1 cellular context compared by ENCODE assay signal in genomic region chr21:36065497-36066036, GRCh38.
A peak's percentile ranks its signal among the peaks of the same experiment; 100 is the strongest.
TF ChIP-seq lines count a peak whose summit lies in the region.

No MANE protein-coding gene starts in this region.

TF ChIP-seq in K562, 482 proteins besides CTCF, POLR2A, EP300 and RAD21 (continued from another document and continues in another):
- TF ChIP-seq, protein P1, sequence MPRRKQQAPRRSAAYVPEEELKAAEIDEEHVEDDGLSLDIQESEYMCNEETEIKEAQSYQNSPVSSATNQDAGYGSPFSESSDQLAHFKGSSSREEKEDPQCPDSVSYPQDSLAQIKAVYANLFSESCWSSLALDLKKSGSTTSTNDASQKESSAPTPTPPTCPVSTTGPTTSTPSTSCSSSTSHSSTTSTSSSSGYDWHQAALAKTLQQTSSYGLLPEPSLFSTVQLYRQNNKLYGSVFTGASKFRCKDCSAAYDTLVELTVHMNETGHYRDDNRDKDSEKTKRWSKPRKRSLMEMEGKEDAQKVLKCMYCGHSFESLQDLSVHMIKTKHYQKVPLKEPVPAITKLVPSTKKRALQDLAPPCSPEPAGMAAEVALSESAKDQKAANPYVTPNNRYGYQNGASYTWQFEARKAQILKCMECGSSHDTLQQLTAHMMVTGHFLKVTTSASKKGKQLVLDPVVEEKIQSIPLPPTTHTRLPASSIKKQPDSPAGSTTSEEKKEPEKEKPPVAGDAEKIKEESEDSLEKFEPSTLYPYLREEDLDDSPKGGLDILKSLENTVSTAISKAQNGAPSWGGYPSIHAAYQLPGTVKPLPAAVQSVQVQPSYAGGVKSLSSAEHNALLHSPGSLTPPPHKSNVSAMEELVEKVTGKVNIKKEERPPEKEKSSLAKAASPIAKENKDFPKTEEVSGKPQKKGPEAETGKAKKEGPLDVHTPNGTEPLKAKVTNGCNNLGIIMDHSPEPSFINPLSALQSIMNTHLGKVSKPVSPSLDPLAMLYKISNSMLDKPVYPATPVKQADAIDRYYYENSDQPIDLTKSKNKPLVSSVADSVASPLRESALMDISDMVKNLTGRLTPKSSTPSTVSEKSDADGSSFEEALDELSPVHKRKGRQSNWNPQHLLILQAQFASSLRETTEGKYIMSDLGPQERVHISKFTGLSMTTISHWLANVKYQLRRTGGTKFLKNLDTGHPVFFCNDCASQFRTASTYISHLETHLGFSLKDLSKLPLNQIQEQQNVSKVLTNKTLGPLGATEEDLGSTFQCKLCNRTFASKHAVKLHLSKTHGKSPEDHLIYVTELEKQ (CRISPR knock-in tag; IDR thresholded peaks at IDR 0.05): no peak
- TF ChIP-seq, protein P2, sequence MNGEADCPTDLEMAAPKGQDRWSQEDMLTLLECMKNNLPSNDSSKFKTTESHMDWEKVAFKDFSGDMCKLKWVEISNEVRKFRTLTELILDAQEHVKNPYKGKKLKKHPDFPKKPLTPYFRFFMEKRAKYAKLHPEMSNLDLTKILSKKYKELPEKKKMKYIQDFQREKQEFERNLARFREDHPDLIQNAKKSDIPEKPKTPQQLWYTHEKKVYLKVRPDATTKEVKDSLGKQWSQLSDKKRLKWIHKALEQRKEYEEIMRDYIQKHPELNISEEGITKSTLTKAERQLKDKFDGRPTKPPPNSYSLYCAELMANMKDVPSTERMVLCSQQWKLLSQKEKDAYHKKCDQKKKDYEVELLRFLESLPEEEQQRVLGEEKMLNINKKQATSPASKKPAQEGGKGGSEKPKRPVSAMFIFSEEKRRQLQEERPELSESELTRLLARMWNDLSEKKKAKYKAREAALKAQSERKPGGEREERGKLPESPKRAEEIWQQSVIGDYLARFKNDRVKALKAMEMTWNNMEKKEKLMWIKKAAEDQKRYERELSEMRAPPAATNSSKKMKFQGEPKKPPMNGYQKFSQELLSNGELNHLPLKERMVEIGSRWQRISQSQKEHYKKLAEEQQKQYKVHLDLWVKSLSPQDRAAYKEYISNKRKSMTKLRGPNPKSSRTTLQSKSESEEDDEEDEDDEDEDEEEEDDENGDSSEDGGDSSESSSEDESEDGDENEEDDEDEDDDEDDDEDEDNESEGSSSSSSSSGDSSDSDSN (IDR thresholded peaks at IDR 0.05; ENCODE audit: borderline replicate concordance in 1 of 2, low read depth in 2 of 2, low read length in 2 of 2): no peak
- TF ChIP-seq DPF2 (IDR thresholded peaks at IDR 0.05) (peak; percentile 68), ZFP1 (CRISPR knock-in tag; IDR thresholded peaks at IDR 0.05) (no peak), AFF4 (CRISPR knock-in tag; IDR thresholded peaks at IDR 0.05) (no peak), STAT5A (IDR thresholded peaks at IDR 0.05; ENCODE audit: borderline replicate concordance, low read length) (no peak), KDM1A (IDR thresholded peaks at IDR 0.05) (0 out of 4 replicates have a peak, but pooled peaks of 1 of the 2 experiments have one; percentile 38), IRF1 (CRISPR knock-in tag; IDR thresholded peaks at IDR 0.05; ENCODE audit: borderline replicate concordance) (no peak), SREBF1 (IDR thresholded peaks at IDR 0.05; ENCODE audit: borderline replicate concordance, low read depth, low read length) (no peak), CC2D1A (IDR thresholded peaks at IDR 0.05) (peak; percentile 66; the same call in 1 of the 2 replicates), HDAC2 (IDR thresholded peaks at IDR 0.05) (peak; percentile 70; the same call in 1 of the 2 replicates), RBM25 (IDR thresholded peaks at IDR 0.05; ENCODE audit: low read depth, low read length, severe bottlenecking) (peak; percentile 55), DMBX1 (CRISPR knock-in tag; IDR thresholded peaks at IDR 0.05; ENCODE audit: borderline replicate concordance) (0 out of 2 replicates have a peak, but pooled peaks have one; percentile 30), RUNX1 (IDR thresholded peaks at IDR 0.05; ENCODE audit: low read depth) (no peak), NFATC3 (IDR thresholded peaks at IDR 0.05) (no peak), ZNF316 (IDR thresholded peaks at IDR 0.05) (peak; percentile 39; the same call in 1 of the 2 replicates), PATZ1 (CRISPR knock-in tag; IDR thresholded peaks at IDR 0.05; ENCODE audit: borderline replicate concordance) (no peak), DACH1 (IDR thresholded peaks at IDR 0.05; ENCODE audit: partially characterized antibody) (peak; percentile 47), BDP1 (IDR thresholded peaks at IDR 0.05; ENCODE audit: insufficient read depth, insufficient read length) (no peak), ADNP (tag; IDR thresholded peaks at IDR 0.05) (peak; percentile 79), HNRNPUL1 (IDR thresholded peaks at IDR 0.05; ENCODE audit: low read length) (no peak), TEAD4 (IDR thresholded peaks at IDR 0.05; ENCODE audit: low read length) (no peak), TEAD4 (CRISPR knock-in tag; IDR thresholded peaks at IDR 0.05; ENCODE audit: borderline replicate concordance) (no peak), ARID2 (IDR thresholded peaks at IDR 0.05) (no peak), SMARCA4 (IDR thresholded peaks at IDR 0.05) (peak; percentile 46), NFE2 (IDR thresholded peaks at IDR 0.05; ENCODE audit: low read depth) (peak; percentile 76), ESRRB (CRISPR knock-in tag; IDR thresholded peaks at IDR 0.05; ENCODE audit: borderline replicate concordance) (no peak)
- TF ChIP-seq, protein P3, sequence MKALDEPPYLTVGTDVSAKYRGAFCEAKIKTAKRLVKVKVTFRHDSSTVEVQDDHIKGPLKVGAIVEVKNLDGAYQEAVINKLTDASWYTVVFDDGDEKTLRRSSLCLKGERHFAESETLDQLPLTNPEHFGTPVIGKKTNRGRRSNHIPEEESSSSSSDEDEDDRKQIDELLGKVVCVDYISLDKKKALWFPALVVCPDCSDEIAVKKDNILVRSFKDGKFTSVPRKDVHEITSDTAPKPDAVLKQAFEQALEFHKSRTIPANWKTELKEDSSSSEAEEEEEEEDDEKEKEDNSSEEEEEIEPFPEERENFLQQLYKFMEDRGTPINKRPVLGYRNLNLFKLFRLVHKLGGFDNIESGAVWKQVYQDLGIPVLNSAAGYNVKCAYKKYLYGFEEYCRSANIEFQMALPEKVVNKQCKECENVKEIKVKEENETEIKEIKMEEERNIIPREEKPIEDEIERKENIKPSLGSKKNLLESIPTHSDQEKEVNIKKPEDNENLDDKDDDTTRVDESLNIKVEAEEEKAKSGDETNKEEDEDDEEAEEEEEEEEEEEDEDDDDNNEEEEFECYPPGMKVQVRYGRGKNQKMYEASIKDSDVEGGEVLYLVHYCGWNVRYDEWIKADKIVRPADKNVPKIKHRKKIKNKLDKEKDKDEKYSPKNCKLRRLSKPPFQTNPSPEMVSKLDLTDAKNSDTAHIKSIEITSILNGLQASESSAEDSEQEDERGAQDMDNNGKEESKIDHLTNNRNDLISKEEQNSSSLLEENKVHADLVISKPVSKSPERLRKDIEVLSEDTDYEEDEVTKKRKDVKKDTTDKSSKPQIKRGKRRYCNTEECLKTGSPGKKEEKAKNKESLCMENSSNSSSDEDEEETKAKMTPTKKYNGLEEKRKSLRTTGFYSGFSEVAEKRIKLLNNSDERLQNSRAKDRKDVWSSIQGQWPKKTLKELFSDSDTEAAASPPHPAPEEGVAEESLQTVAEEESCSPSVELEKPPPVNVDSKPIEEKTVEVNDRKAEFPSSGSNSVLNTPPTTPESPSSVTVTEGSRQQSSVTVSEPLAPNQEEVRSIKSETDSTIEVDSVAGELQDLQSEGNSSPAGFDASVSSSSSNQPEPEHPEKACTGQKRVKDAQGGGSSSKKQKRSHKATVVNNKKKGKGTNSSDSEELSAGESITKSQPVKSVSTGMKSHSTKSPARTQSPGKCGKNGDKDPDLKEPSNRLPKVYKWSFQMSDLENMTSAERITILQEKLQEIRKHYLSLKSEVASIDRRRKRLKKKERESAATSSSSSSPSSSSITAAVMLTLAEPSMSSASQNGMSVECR (CRISPR knock-in tag; IDR thresholded peaks at IDR 0.05): no peak
- TF ChIP-seq, protein P4, sequence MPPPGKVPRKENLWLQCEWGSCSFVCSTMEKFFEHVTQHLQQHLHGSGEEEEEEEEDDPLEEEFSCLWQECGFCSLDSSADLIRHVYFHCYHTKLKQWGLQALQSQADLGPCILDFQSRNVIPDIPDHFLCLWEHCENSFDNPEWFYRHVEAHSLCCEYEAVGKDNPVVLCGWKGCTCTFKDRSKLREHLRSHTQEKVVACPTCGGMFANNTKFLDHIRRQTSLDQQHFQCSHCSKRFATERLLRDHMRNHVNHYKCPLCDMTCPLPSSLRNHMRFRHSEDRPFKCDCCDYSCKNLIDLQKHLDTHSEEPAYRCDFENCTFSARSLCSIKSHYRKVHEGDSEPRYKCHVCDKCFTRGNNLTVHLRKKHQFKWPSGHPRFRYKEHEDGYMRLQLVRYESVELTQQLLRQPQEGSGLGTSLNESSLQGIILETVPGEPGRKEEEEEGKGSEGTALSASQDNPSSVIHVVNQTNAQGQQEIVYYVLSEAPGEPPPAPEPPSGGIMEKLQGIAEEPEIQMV (tag; conservative IDR thresholded peaks at IDR 0.05; ENCODE audit: low read depth): 0 out of 2 replicates have a peak, but pooled peaks have one; percentile 5
- TF ChIP-seq, protein P5, sequence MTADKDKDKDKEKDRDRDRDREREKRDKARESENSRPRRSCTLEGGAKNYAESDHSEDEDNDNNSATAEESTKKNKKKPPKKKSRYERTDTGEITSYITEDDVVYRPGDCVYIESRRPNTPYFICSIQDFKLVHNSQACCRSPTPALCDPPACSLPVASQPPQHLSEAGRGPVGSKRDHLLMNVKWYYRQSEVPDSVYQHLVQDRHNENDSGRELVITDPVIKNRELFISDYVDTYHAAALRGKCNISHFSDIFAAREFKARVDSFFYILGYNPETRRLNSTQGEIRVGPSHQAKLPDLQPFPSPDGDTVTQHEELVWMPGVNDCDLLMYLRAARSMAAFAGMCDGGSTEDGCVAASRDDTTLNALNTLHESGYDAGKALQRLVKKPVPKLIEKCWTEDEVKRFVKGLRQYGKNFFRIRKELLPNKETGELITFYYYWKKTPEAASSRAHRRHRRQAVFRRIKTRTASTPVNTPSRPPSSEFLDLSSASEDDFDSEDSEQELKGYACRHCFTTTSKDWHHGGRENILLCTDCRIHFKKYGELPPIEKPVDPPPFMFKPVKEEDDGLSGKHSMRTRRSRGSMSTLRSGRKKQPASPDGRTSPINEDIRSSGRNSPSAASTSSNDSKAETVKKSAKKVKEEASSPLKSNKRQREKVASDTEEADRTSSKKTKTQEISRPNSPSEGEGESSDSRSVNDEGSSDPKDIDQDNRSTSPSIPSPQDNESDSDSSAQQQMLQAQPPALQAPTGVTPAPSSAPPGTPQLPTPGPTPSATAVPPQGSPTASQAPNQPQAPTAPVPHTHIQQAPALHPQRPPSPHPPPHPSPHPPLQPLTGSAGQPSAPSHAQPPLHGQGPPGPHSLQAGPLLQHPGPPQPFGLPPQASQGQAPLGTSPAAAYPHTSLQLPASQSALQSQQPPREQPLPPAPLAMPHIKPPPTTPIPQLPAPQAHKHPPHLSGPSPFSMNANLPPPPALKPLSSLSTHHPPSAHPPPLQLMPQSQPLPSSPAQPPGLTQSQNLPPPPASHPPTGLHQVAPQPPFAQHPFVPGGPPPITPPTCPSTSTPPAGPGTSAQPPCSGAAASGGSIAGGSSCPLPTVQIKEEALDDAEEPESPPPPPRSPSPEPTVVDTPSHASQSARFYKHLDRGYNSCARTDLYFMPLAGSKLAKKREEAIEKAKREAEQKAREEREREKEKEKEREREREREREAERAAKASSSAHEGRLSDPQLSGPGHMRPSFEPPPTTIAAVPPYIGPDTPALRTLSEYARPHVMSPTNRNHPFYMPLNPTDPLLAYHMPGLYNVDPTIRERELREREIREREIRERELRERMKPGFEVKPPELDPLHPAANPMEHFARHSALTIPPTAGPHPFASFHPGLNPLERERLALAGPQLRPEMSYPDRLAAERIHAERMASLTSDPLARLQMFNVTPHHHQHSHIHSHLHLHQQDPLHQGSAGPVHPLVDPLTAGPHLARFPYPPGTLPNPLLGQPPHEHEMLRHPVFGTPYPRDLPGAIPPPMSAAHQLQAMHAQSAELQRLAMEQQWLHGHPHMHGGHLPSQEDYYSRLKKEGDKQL (CRISPR knock-in tag; IDR thresholded peaks at IDR 0.05; ENCODE audit: borderline replicate concordance): no peak
